Comparison of ENCODE assay signal across 8 cellular contexts in the genomic region with DNA sequence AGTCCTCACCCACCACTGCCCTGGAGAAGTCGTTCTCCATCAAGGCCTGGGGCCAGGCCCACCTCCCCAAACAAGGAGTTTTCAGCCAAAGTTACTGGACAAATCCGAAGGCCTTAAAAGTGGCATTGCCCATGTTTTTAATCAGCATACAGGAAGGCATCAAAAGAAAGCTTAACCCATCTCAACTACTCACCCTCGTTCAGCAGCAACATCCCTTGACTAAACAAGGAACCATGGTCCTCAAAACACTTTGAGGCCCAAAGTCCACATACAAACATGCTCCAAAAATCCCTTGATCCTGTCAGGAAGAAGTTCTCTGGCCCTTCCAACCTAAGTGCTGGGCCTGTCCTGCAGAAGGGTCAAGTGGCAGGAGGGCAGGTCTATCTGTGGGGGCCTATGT. TPM values are rescaled to one million over a fixed set of nuclear protein-coding genes. Genes with fewer than 3 reads are reported as not detected.
A peak's percentile ranks its signal among the peaks of the same experiment; 100 is the strongest.
DNase-seq lines count a peak whose midpoint lies in the region; ATAC-seq and TF ChIP-seq lines count a peak whose summit lies in the region.

No MANE protein-coding gene starts in this region.

- no peak overlapping the region for H3K27ac ChIP-seq in KMS-11

- H3K4me2 ChIP-seq in KMS-11 = peak overlapping the region; percentile 73

- H3K36me3 Mint-ChIP-seq in dendritic cell treated with granulocyte-macrophage colony-stimulating factor and Interleukin-4, amounts not matched to agents 40 ng/mL and 50 ng/mL, for 4 days (ENCODE audit: low read depth) = peaks cover 78% of the 10 kb centered on the region
- no peaks in the 10 kb centered on the region for H3K36me3 Mint-ChIP-seq in natural killer cell

- peak overlapping the region; percentile 99 for H3K27ac Mint-ChIP-seq in dendritic cell treated with granulocyte-macrophage colony-stimulating factor and Interleukin-4, amounts not matched to agents 40 ng/mL and 50 ng/mL, for 4 days
- peak overlapping the region; percentile 89 to 96 for H3K27ac Mint-ChIP-seq in natural killer cell

- H3K4me3 Mint-ChIP-seq in dendritic cell treated with granulocyte-macrophage colony-stimulating factor and Interleukin-4, amounts not matched to agents 40 ng/mL and 50 ng/mL, for 4 days = peak overlapping the region; percentile 98
- H3K4me3 Mint-ChIP-seq in natural killer cell = peak overlapping the region; percentile 91

- DNase-seq in AG09309 (ENCODE audit: low read depth) = no peak
- no peak for DNase-seq in natural killer cell
- DNase-seq in DMS153 (lab: John Stamatoyannopoulos, UW) = no peak
- DNase-seq in inferior parietal cortex (ENCODE audit: extremely low spot score) = no peak
- no peak for DNase-seq in epidermal melanocyte (ENCODE audit: insufficient read length, low spot score)
- no peak for DNase-seq in EL

- peaks cover 80% of the 10 kb centered on the region for H3K4me1 Mint-ChIP-seq in dendritic cell treated with granulocyte-macrophage colony-stimulating factor and Interleukin-4, amounts not matched to agents 40 ng/mL and 50 ng/mL, for 4 days (ENCODE audit: low read depth)
- peaks cover 76 to 83% of the 10 kb centered on the region in 2 donors for H3K4me1 Mint-ChIP-seq in natural killer cell

- H3K9ac ChIP-seq in KMS-11 = no peak overlapping the region

- no peak overlapping the region for H2AFZ ChIP-seq in KMS-11 (ENCODE audit: low read depth)

- H3K4me3 ChIP-seq in AG09309 (ENCODE audit: control insufficient read depth, low read depth, low read length) = peak overlapping the region; percentile 71
- H3K4me3 ChIP-seq in KMS-11 (IDR thresholded peaks at IDR 0.05; ENCODE audit: insufficient read depth, low read depth, low read length) = no peak overlapping the region

- TF ChIP-seq CTCF in AG09309 (IDR thresholded peaks at IDR 0.05; ENCODE audit: control insufficient read depth, insufficient read depth, low read depth, low read length, missing control alignments) (no peak), KMS-11 (conservative IDR thresholded peaks at IDR 0.05; ENCODE audit: low read depth, low read length) (no peak), natural killer cell (IDR thresholded peaks at IDR 0.05) (no peak)

- H3K36me3 ChIP-seq in KMS-11 (ENCODE audit: insufficient read depth) = no peaks in the 10 kb centered on the region

- H3K79me2 ChIP-seq in KMS-11 (ENCODE audit: insufficient read depth, low read depth) = peaks cover 65% of the 10 kb centered on the region

- peaks cover 51% of the 10 kb centered on the region for H3K4me1 ChIP-seq in KMS-11 (ENCODE audit: low read depth, poor library complexity, severe bottlenecking)

- H3K27me3 ChIP-seq in KMS-11 (ENCODE audit: insufficient read depth, low read depth) = no peaks in the 10 kb centered on the region

- no peak for ATAC-seq in natural killer cell

- no peaks in the 10 kb centered on the region for H3K27me3 Mint-ChIP-seq in dendritic cell treated with granulocyte-macrophage colony-stimulating factor and Interleukin-4, amounts not matched to agents 40 ng/mL and 50 ng/mL, for 4 days
- H3K27me3 Mint-ChIP-seq in natural killer cell (ENCODE audit: low read depth in 2 of 2) = no peaks in the 10 kb centered on the region

- intact Hi-C loops in dendritic cell treated with granulocyte-macrophage colony-stimulating factor and Interleukin-4, amounts not matched to agents 40 ng/mL and 50 ng/mL, for 4 days (cut with micrococcal nuclease) = loop anchor here (2.0 to 5.0 kb wide), 2 partner anchors 36 to 113 kb away; a partner anchor contains a TSS
- intact Hi-C loops in natural killer cell (cut with micrococcal nuclease) = loop anchor here (2.0 to 10.0 kb wide), 2 partner anchors 113 to 169 kb away; a partner anchor contains a TSS

- H4K20me1 ChIP-seq in KMS-11 (ENCODE audit: insufficient read depth) = peaks cover 22% of the 10 kb centered on the region; the same call in 1 of the 2 replicates

- H3K9me3 Mint-ChIP-seq in dendritic cell treated with granulocyte-macrophage colony-stimulating factor and Interleukin-4, amounts not matched to agents 40 ng/mL and 50 ng/mL, for 4 days = no peaks in the 10 kb centered on the region
- no peaks in the 10 kb centered on the region for H3K9me3 Mint-ChIP-seq in natural killer cell

RNA-seq across cellular contexts. Expression of a gene that starts 1.6 kb away (rescaled TPM):
- total RNA-seq in natural killer cell = 100 to 1,000 TPM; 369 to 393 (median 375) TPM
